ENCODE assay signal across 1 cellular context in the genomic region with DNA sequence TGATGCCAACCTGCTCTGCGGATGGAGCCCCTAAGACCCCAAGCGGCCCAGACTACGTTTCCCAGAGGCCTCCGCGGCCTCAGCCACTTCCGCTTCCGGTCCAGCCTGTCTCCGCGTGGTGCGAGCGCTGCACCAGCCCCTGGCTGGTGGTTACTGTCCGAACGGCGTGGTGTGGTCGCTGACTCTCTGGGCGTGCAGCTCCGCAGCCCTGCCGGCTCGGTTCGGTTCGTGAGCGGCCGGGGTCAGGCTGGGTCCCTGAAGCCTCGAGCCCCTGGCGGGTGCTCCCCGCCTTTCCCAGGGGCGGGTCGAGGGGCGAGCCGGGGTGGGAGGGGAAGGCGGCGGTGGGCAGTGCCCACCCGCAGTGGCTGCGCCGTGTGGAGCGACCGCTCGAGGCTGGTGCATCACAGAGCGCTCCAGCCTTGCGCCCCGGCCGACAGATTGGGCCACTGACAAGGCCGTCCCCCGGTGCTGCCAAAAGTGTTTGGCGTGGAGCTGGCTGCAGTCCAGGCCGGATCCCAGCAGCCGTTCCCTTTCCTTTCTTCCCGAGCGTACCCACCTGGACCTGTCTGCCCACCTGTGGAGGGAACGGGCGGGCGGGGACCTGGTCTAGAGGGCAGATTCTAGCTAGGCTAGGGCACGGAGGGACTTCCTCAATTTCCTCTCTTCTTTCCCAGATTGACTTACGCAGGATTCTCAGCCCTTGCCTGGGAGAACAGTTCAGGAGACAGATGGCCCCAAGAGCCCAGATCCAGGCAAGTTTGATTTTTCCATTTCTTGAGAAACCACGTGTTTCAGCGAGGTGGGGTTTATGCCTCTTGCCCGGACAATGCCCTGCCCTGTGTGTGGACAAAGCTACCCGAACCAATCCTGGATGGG.
TF ChIP-seq lines count a peak whose summit lies in the region.

A gene (plus strand): TSS at position 116 of the 876 bp plus-strand sequence. CDS start 613 bp downstream, at position 729.

TF ChIP-seq in HEK293, 187 proteins besides CTCF, POLR2A, EP300 and RAD21 (continued from another document):
- TF ChIP-seq, protein P1, sequence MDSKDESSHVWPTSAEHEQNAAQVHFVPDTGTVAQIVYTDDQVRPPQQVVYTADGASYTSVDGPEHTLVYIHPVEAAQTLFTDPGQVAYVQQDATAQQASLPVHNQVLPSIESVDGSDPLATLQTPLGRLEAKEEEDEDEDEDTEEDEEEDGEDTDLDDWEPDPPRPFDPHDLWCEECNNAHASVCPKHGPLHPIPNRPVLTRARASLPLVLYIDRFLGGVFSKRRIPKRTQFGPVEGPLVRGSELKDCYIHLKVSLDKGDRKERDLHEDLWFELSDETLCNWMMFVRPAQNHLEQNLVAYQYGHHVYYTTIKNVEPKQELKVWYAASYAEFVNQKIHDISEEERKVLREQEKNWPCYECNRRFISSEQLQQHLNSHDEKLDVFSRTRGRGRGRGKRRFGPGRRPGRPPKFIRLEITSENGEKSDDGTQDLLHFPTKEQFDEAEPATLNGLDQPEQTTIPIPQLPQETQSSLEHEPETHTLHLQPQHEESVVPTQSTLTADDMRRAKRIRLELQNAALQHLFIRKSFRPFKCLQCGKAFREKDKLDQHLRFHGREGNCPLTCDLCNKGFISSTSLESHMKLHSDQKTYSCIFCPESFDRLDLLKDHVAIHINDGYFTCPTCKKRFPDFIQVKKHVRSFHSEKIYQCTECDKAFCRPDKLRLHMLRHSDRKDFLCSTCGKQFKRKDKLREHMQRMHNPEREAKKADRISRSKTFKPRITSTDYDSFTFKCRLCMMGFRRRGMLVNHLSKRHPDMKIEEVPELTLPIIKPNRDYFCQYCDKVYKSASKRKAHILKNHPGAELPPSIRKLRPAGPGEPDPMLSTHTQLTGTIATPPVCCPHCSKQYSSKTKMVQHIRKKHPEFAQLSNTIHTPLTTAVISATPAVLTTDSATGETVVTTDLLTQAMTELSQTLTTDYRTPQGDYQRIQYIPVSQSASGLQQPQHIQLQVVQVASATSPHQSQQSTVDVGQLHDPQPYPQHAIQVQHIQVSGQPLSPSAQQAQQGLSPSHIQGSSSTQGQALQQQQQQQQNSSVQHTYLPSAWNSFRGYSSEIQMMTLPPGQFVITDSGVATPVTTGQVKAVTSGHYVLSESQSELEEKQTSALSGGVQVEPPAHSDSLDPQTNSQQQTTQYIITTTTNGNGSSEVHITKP (tag by site-specific recombination; IDR thresholded peaks at IDR 0.05) = no peak
- TF ChIP-seq ZNF510 (tag by site-specific recombination; IDR thresholded peaks at IDR 0.05; ENCODE audit: insufficient replicate concordance) = no peak
- TF ChIP-seq SETDB1 (IDR thresholded peaks at IDR 0.05; ENCODE audit: insufficient read length, low read length) = no peak
- TF ChIP-seq, protein P2, sequence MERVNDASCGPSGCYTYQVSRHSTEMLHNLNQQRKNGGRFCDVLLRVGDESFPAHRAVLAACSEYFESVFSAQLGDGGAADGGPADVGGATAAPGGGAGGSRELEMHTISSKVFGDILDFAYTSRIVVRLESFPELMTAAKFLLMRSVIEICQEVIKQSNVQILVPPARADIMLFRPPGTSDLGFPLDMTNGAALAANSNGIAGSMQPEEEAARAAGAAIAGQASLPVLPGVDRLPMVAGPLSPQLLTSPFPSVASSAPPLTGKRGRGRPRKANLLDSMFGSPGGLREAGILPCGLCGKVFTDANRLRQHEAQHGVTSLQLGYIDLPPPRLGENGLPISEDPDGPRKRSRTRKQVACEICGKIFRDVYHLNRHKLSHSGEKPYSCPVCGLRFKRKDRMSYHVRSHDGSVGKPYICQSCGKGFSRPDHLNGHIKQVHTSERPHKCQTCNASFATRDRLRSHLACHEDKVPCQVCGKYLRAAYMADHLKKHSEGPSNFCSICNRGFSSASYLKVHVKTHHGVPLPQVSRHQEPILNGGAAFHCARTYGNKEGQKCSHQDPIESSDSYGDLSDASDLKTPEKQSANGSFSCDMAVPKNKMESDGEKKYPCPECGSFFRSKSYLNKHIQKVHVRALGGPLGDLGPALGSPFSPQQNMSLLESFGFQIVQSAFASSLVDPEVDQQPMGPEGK (tag by site-specific recombination; IDR thresholded peaks at IDR 0.05) = peak; percentile 62
- TF ChIP-seq ZNF140 (tag by site-specific recombination; IDR thresholded peaks at IDR 0.05) = no peak
- no peak for TF ChIP-seq ZNF426 (tag by site-specific recombination; IDR thresholded peaks at IDR 0.05)
- peak; percentile 23; the same call in 1 of the 2 replicates for TF ChIP-seq ZNF629 (tag by site-specific recombination; IDR thresholded peaks at IDR 0.05)
- peak; percentile 20; the same call in 1 of the 2 replicates for TF ChIP-seq KLF10 (tag by site-specific recombination; IDR thresholded peaks at IDR 0.05)
- TF ChIP-seq, protein P3, sequence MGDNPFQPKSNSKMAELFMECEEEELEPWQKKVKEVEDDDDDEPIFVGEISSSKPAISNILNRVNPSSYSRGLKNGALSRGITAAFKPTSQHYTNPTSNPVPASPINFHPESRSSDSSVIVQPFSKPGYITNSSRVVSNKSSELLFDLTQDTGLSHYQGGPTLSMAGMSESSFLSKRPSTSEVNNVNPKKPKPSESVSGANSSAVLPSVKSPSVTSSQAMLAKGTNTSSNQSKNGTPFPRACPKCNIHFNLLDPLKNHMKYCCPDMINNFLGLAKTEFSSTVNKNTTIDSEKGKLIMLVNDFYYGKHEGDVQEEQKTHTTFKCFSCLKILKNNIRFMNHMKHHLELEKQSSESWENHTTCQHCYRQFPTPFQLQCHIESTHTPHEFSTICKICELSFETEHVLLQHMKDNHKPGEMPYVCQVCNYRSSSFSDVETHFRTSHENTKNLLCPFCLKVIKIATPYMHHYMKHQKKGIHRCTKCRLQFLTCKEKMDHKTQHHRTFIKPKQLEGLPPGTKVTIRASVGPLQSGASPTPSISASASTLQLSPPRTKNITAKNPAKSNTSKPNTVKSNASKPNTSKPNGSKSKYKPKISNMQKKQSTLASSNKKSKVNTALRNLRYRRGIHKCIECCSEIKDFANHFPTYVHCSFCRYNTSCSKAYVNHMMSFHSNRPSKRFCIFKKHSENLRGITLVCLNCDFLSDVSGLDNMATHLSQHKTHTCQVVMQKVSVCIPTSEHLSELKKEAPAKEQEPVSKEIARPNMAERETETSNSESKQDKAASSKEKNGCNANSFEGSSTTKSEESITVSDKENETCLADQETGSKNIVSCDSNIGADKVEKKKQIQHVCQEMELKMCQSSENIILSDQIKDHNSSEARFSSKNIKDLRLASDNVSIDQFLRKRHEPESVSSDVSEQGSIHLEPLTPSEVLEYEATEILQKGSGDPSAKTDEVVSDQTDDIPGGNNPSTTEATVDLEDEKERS (tag by site-specific recombination; IDR thresholded peaks at IDR 0.05) = no peak
- no peak for TF ChIP-seq ZNF202 (tag by site-specific recombination; IDR thresholded peaks at IDR 0.05; ENCODE audit: borderline replicate concordance)
- TF ChIP-seq ZNF221 (tag by site-specific recombination; IDR thresholded peaks at IDR 0.05; ENCODE audit: borderline replicate concordance) = no peak
- no peak for TF ChIP-seq ZNF624 (tag by site-specific recombination; IDR thresholded peaks at IDR 0.05)
- TF ChIP-seq, protein P4, sequence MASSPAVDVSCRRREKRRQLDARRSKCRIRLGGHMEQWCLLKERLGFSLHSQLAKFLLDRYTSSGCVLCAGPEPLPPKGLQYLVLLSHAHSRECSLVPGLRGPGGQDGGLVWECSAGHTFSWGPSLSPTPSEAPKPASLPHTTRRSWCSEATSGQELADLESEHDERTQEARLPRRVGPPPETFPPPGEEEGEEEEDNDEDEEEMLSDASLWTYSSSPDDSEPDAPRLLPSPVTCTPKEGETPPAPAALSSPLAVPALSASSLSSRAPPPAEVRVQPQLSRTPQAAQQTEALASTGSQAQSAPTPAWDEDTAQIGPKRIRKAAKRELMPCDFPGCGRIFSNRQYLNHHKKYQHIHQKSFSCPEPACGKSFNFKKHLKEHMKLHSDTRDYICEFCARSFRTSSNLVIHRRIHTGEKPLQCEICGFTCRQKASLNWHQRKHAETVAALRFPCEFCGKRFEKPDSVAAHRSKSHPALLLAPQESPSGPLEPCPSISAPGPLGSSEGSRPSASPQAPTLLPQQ (tag by site-specific recombination; IDR thresholded peaks at IDR 0.05) = 0 out of 2 replicates have a peak, but pooled peaks have one; percentile 51
- no peak for TF ChIP-seq ZNF132 (tag by site-specific recombination; IDR thresholded peaks at IDR 0.05; ENCODE audit: borderline replicate concordance)
- TF ChIP-seq SCRT1 (tag by site-specific recombination; IDR thresholded peaks at IDR 0.05; ENCODE audit: borderline replicate concordance) = peak; percentile 68; the same call in 1 of the 2 replicates
- TF ChIP-seq ZIC2 (tag by site-specific recombination; IDR thresholded peaks at IDR 0.05) = peak; percentile 62
- TF ChIP-seq GLI2 (tag by site-specific recombination; IDR thresholded peaks at IDR 0.05; ENCODE audit: borderline replicate concordance, low read depth) = no peak
- no peak for TF ChIP-seq YY2 (tag by site-specific recombination; IDR thresholded peaks at IDR 0.05)
- TF ChIP-seq ZXDB (tag by site-specific recombination; IDR thresholded peaks at IDR 0.05) = peak; percentile 94
- TF ChIP-seq ZNF266 (tag by site-specific recombination; IDR thresholded peaks at IDR 0.05; ENCODE audit: low read depth) = no peak
- no peak; the same call in 1 of the 2 replicates for TF ChIP-seq ZNF394 (tag by site-specific recombination; IDR thresholded peaks at IDR 0.05; ENCODE audit: borderline replicate concordance)
- TF ChIP-seq ZFP37 (tag by site-specific recombination; IDR thresholded peaks at IDR 0.05) = no peak
- TF ChIP-seq, protein P5, sequence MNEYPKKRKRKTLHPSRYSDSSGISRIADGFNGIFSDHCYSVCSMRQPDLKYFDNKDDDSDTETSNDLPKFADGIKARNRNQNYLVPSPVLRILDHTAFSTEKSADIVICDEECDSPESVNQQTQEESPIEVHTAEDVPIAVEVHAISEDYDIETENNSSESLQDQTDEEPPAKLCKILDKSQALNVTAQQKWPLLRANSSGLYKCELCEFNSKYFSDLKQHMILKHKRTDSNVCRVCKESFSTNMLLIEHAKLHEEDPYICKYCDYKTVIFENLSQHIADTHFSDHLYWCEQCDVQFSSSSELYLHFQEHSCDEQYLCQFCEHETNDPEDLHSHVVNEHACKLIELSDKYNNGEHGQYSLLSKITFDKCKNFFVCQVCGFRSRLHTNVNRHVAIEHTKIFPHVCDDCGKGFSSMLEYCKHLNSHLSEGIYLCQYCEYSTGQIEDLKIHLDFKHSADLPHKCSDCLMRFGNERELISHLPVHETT (tag by site-specific recombination; IDR thresholded peaks at IDR 0.05) = no peak
- peak; percentile 79 for TF ChIP-seq GLIS2 (tag by site-specific recombination; IDR thresholded peaks at IDR 0.05)
- no peak for TF ChIP-seq ZFP3 (tag by site-specific recombination; IDR thresholded peaks at IDR 0.05; ENCODE audit: low read depth)
- no peak for TF ChIP-seq ZNF354C (tag by site-specific recombination; IDR thresholded peaks at IDR 0.05; ENCODE audit: borderline replicate concordance, low read depth)
- TF ChIP-seq ZNF843 (tag by site-specific recombination; IDR thresholded peaks at IDR 0.05) = no peak
- TF ChIP-seq ZNF146 (tag by site-specific recombination; IDR thresholded peaks at IDR 0.05) = no peak
- peak; percentile 38 for TF ChIP-seq GLIS1 (tag by site-specific recombination; IDR thresholded peaks at IDR 0.05)
- no peak for TF ChIP-seq ZNF585B (tag by site-specific recombination; IDR thresholded peaks at IDR 0.05)
- no peak for TF ChIP-seq ZNF747 (tag by site-specific recombination; IDR thresholded peaks at IDR 0.05)
- TF ChIP-seq, protein P6, sequence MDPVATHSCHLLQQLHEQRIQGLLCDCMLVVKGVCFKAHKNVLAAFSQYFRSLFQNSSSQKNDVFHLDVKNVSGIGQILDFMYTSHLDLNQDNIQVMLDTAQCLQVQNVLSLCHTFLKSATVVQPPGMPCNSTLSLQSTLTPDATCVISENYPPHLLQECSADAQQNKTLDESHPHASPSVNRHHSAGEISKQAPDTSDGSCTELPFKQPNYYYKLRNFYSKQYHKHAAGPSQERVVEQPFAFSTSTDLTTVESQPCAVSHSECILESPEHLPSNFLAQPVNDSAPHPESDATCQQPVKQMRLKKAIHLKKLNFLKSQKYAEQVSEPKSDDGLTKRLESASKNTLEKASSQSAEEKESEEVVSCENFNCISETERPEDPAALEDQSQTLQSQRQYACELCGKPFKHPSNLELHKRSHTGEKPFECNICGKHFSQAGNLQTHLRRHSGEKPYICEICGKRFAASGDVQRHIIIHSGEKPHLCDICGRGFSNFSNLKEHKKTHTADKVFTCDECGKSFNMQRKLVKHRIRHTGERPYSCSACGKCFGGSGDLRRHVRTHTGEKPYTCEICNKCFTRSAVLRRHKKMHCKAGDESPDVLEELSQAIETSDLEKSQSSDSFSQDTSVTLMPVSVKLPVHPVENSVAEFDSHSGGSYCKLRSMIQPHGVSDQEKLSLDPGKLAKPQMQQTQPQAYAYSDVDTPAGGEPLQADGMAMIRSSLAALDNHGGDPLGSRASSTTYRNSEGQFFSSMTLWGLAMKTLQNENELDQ (tag by site-specific recombination; IDR thresholded peaks at IDR 0.05; ENCODE audit: low read depth) = no peak
- TF ChIP-seq, protein P7, sequence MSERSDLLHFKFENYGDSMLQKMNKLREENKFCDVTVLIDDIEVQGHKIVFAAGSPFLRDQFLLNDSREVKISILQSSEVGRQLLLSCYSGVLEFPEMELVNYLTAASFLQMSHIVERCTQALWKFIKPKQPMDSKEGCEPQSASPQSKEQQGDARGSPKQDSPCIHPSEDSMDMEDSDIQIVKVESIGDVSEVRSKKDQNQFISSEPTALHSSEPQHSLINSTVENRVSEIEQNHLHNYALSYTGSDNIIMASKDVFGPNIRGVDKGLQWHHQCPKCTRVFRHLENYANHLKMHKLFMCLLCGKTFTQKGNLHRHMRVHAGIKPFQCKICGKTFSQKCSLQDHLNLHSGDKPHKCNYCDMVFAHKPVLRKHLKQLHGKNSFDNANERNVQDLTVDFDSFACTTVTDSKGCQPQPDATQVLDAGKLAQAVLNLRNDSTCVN (tag by site-specific recombination; optimal IDR thresholded peaks at IDR 0.05) = peak; percentile 60
- TF ChIP-seq ZFHX2 (tag by site-specific recombination; conservative IDR thresholded peaks at IDR 0.05) = peak; percentile 23
- TF ChIP-seq, protein P8, sequence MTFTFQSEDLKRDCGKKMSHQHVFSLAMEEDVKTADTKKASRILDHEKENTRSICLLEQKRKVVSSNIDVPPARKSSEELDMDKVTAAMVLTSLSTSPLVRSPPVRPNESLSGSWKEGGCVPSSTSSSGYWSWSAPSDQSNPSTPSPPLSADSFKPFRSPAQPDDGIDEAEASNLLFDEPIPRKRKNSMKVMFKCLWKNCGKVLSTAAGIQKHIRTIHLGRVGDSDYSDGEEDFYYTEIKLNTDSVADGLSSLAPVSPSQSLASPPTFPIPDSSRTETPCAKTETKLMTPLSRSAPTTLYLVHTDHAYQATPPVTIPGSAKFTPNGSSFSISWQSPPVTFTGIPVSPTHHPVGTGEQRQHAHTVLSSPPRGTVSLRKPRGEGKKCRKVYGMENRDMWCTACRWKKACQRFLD (tag by site-specific recombination; IDR thresholded peaks at IDR 0.05) = no peak
